Comparison of ENCODE assay signal across 33 cellular contexts in the genomic region with DNA sequence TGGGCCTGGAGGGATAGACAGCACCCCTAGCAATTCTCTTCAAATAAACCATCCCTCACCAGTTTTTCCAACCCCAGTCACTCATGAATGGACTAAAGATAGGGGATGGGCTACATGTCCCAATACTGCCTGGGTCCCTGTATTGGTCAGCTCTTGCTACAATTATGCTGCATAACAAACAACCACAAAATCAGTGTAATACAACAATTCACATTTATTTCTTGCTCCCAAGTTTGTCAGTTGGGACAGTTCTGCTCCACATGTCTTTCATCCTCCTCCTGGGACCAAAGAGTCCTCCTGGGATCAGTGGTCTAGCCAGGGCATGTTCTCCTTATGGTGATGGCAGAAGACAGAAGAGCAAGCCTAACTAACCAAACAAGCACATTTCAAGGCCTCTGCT.
"Had no signal": no experiment of that assay in that cellular context is flagged by ENCODE, and none has a peak within 500 bp of the region (broad histone marks: within the 10 kb centered on the region; RNA-seq: fewer than 3 reads in every experiment).

No MANE protein-coding gene starts in this region.

- H3K27me3 ChIP-seq: adrenal gland, ascending aorta, body of pancreas, brain microvascular endothelial cell, breast epithelium, cardiac muscle cell had no signal

- H3K36me3 ChIP-seq: adrenal gland, ascending aorta, brain microvascular endothelial cell, breast epithelium, cardiac muscle cell had no signal

- FAIRE-seq: astrocyte had no signal

- H3K9me3 ChIP-seq: adrenal gland, ascending aorta, body of pancreas, breast epithelium had no signal

- H3K4me1 ChIP-seq: breast epithelium had no signal

- H3K27ac ChIP-seq: adrenal gland, ascending aorta, body of pancreas, brain microvascular endothelial cell, breast epithelium, cardiac muscle cell had no signal

- ATAC-seq: activated naive CD4-positive, alpha-beta T cell treated with anti-CD3 and anti-CD28 coated beads, Interleukin-2, amount 50 U/mL, for 72 hours; activated naive CD8-positive, alpha-beta T cell treated with anti-CD3 and anti-CD28 coated beads, Interleukin-2, amount 50 U/mL, for 24 hours; activated T-cell treated with anti-CD3 and anti-CD28 coated beads, Interleukin-2, amount 50 U/mL, for 4 hours; activated T-cell treated with anti-CD3 and anti-CD28 coated beads, Interleukin-2, amount 50 U/mL, for 72 hours; activated T-helper 17 cell treated with anti-CD3 and anti-CD28 coated beads, Interleukin-2, amount 50 U/mL, for 72 hours; body of pancreas had no signal

- DNase-seq: activated effector memory CD4-positive, alpha-beta T cell treated with anti-CD3 and anti-CD28 coated beads, Interleukin-2, amount 50 U/mL, for 16 hours; activated effector memory CD4-positive, alpha-beta T cell treated with Interleukin-2 at 50 U/mL for 16 hours; activated gamma-delta T cell; activated gamma-delta T cell treated with Interleukin-2 at 50 U/mL for 16 hours; activated naive CD4-positive, alpha-beta T cell; activated naive CD4-positive, alpha-beta T cell treated with anti-CD3 and anti-CD28 coated beads for 36 hours; activated naive CD4-positive, alpha-beta T cell treated with anti-CD3 and anti-CD28 coated beads, Interleukin-2, amount 10 ng/mL, durations not matched to agents 7 days and 5 days; activated naive CD4-positive, alpha-beta T cell treated with anti-CD3 and anti-CD28 coated beads, Interleukin-2, amount 50 U/mL, for 16 hours; activated naive CD4-positive, alpha-beta T cell treated with Interleukin-2 at 50 U/mL for 16 hours; activated naive CD8-positive, alpha-beta T cell treated with anti-CD3 and anti-CD28 coated beads for 36 hours; activated naive CD8-positive, alpha-beta T cell treated with anti-CD3 and anti-CD28 coated beads, Interleukin-2, amount 10 ng/mL, durations not matched to agents 7 days and 5 days; activated naive CD8-positive, alpha-beta T cell treated with anti-CD3 and anti-CD28 coated beads, Interleukin-2, amount 50 U/mL, for 24 hours; activated T-cell treated with anti-CD3 and anti-CD28 coated beads, Interleukin-2, amount 50 U/mL, for 1 hour; activated T-cell treated with anti-CD3 and anti-CD28 coated beads, Interleukin-2, amount 50 U/mL, for 24 hours; activated T-cell treated with anti-CD3 and anti-CD28 coated beads, Interleukin-2, amount 50 U/mL, for 4 hours; activated T-cell treated with anti-CD3 and anti-CD28 coated beads, Interleukin-2, amount 50 U/mL, for 48 hours; activated T-cell treated with anti-CD3 and anti-CD28 coated beads, Interleukin-2, amount 50 U/mL, for 72 hours; adrenal gland; amniotic stem cell; amygdala; anterior cingulate cortex; aorta; body of pancreas; brain microvascular endothelial cell; caudate nucleus; central memory CD4-positive, alpha-beta T cell; cerebellar nuclear complex had no signal

- H3K4me3 ChIP-seq: adrenal gland, ascending aorta, body of pancreas, breast epithelium, cardiac muscle cell had no signal
